Comparison of ENCODE assay signal across 10 cellular contexts in the genomic region with DNA sequence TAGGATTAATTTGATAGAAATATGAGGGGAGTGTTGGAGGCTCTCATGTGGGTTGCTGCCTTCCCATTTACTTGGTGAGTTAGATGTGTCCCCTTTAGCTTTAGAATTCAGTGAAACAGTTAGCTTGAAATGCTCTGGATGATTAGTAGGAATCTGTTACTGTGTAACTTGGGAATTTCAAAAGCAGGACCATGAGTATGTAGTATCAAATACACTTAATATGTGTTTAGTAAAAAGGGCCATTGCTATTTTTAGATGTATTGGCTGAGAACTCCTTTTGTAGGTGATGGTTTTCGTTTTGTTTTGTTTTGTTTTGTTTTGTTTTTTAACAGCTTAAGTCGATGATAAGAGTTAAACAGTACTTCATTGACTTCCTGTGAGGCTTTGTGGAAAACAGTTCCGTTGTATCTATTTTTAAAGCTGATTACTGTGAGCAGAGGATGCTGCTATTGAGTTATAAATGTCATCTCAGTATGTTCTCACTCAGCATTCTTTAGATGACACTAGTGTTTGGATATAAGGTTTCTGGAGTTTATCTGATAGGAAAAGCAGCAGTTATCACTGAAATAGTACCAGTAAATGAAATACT. TPM values are rescaled to one million over a fixed set of nuclear protein-coding genes. Genes with fewer than 3 reads are reported as not detected.
A peak's percentile ranks its signal among the peaks of the same experiment; 100 is the strongest.
DNase-seq lines count a peak whose midpoint lies in the region; ATAC-seq and TF ChIP-seq lines count a peak whose summit lies in the region.
"Had no signal": no experiment of that assay in that cellular context is flagged by ENCODE, and none has a peak within 500 bp of the region (broad histone marks: within the 10 kb centered on the region; RNA-seq: fewer than 3 reads in every experiment).

No MANE protein-coding gene starts in this region.

- intact Hi-C loops in gastrocnemius medialis (cut with DNase I; ENCODE audit: low total_unique reads): no loop called here
- intact Hi-C loops in lower leg skin (cut with DNase I; ENCODE audit: low total_unique reads): no loop called here

- H3K36me3 ChIP-seq in Peyer's patch (no peaks in the 10 kb centered on the region), gastrocnemius medialis (no peaks in the 10 kb centered on the region)
- H3K36me3 ChIP-seq: MG63 had no signal

- 39 to 49% methylated on average over 3 of the region's 3 CpGs for WGBS in lower leg skin, 2 donors

- H3K4me1 ChIP-seq in Peyer's patch (peaks cover 0 to 8% (median 0%) of the 10 kb centered on the region in 4 donors), gastrocnemius medialis (peaks cover 14 to 26% of the 10 kb centered on the region in 2 donors)

- H3K27ac ChIP-seq in Peyer's patch (peak overlapping the region; percentile 6 to 58 (median 22)), gastrocnemius medialis (peak overlapping the region; percentile 44 to 65 (median 48))

- H3K27me3 ChIP-seq in Peyer's patch: no peaks in the 10 kb centered on the region
- no peaks in the 10 kb centered on the region for H3K27me3 ChIP-seq in gastrocnemius medialis
- H3K27me3 ChIP-seq: MG63 had no signal

- H3K9me3 ChIP-seq in Peyer's patch: no peaks in the 10 kb centered on the region
- H3K9me3 ChIP-seq in gastrocnemius medialis: no peaks in the 10 kb centered on the region
- H3K9me3 ChIP-seq: MG63 had no signal

- peak overlapping the region; percentile 28; the same call in 1 of the 2 replicates for H3K4me3 ChIP-seq in GM12865 (ENCODE audit: low read depth, low read length)
- H3K4me3 ChIP-seq in Peyer's patch: no peak overlapping the region
- H3K4me3 ChIP-seq in gastrocnemius medialis: no peak overlapping the region
- no peak overlapping the region for H3K4me3 ChIP-seq in lower leg skin (ENCODE audit: low read depth, poor library complexity, severe bottlenecking)
- H3K4me3 ChIP-seq: MG63 had no signal

- ATAC-seq in gastrocnemius medialis: peak in 1 of 2 donors; percentile 64

- no peak for TF ChIP-seq POLR2A in Peyer's patch (IDR thresholded peaks at IDR 0.05)
- no peak for TF ChIP-seq POLR2A in gastrocnemius medialis (IDR thresholded peaks at IDR 0.05)
- TF ChIP-seq POLR2A in lower leg skin (IDR thresholded peaks at IDR 0.05): no peak

- in situ Hi-C loops in gastrocnemius medialis (cut with MboI; ENCODE audit: low sequenced_read_pairs in 4 of 4): no loop called here
- in situ Hi-C loops in GM13977 (cut with MboI; ENCODE audit: low pct_unique_long_range_greater_than_20kb, low sequenced_read_pairs, unreplicated experiment): no loop called here

- TF ChIP-seq CTCF in GM12865 (IDR thresholded peaks at IDR 0.05; ENCODE audit: insufficient read depth, low read depth, low read length, missing control alignments): no peak
- TF ChIP-seq CTCF in Peyer's patch (IDR thresholded peaks at IDR 0.05): no peak
- no peak for TF ChIP-seq CTCF in gastrocnemius medialis (IDR thresholded peaks at IDR 0.05 in 4 of 5, conservative IDR thresholded peaks at IDR 0.05 in 1 of 5)
- TF ChIP-seq CTCF in GM13977 (IDR thresholded peaks at IDR 0.05; ENCODE audit: extremely low read depth, insufficient read depth, missing control alignments): no peak
- no peak for TF ChIP-seq CTCF in lower leg skin (IDR thresholded peaks at IDR 0.05)

- DNase-seq in GM12865 (ENCODE audit: low read depth): peak; percentile 51
- DNase-seq in Peyer's patch: no peak
- DNase-seq in foreskin melanocyte: peak; percentile 62
- no peak for DNase-seq in gastrocnemius medialis
- DNase-seq in NOMO-1 treated with DMSO at 0.1 percent for 48 hours (lab: John Stamatoyannopoulos, UW; ENCODE audit: unreplicated experiment): no peak
- no peak for DNase-seq in DMS79 treated with DMSO at 0.1 percent for 48 hours (lab: John Stamatoyannopoulos, UW)
- DNase-seq in GM13977 (ENCODE audit: low spot score): no peak
- DNase-seq in lower leg skin (ENCODE audit: low spot score in 2 of 2): no peak
- DNase-seq: caudate nucleus, MG63 had no signal

RNA-seq across cellular contexts. Expression of a gene that starts 53.5 kb away (rescaled TPM):
- total RNA-seq in Peyer's patch (100 to 1,000 TPM in 1 of 4 donors, 10 to 100 TPM in 3; 27.5 to 112 (median 66.2) TPM), gastrocnemius medialis (100 to 1,000 TPM in 3 of 4 donors, 10 to 100 TPM in 1; 22.6 to 193 (median 123) TPM), lower leg skin (100 to 1,000 TPM; 103 to 198 (median 183) TPM)

RNA-seq across cellular contexts. Expression of a gene that starts 57.3 kb away (rescaled TPM):
- 10 to 100 TPM; 11.1 to 20.6 (median 15.9) TPM for total RNA-seq in Peyer's patch
- 1 to 10 TPM; 3.0 to 6.7 (median 4.5) TPM for total RNA-seq in gastrocnemius medialis
- total RNA-seq in lower leg skin: 10 to 100 TPM; 11.7 to 14.6 (median 14.0) TPM

Comparison
In these comparisons a context has a peak if more than half of its experiments do, and no peak if none do; other contexts are left out.
1. DNase-seq: peak in GM12865 (single experiment) and foreskin melanocyte (single experiment); none in Peyer's patch (0 of 3), gastrocnemius medialis (0 of 2), NOMO-1 treated with DMSO at 0.1 percent for 48 hours (single experiment), DMS79 treated with DMSO at 0.1 percent for 48 hours (single experiment), GM13977 (single experiment) and lower leg skin (0 of 2).